1 cellular context compared by ENCODE assay signal in the genomic region with DNA sequence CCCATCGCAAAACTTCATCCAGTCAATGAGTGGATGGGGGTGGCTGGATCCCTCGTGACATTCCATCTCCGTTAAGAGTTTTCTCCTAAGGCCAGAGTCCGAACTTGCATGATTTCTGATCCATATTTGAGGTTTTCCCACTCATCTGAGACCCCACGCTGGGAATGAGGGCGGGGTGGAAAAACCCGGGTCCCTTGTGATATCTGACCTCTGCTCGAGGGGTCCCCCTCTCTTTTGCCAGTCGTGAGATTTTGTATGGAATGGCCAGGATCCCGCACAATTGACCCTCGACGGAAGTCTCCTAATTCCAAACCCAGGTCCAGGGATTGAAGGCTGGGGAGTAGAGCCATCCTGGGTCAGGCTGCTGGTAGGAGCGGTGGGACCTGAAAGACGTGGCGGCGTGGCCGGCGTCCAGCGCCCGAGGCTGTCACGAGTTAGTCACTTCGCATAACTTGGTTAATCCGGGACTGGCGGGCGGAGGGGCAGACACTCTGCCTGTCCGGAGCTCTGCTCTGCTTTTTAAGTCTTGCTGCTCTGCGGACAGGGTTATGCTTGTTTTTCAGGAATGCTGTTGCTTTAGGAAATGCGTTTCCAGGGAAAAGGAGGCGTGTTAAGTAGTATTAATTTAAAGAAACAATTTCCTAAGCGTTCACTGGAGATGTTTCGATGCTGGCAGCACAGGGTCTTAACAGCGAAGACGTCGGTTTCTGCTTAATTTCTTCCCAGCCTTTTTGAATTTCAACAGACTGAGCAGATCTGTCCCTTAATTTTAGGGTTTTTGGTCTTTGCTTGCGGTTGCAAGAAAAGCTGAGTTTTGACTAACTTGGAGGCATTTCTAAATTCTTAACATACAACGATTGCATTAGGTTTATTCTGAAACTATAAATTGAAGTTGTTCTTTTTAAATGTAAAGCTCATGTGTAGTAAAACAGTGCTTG.
TF ChIP-seq lines count a peak whose summit lies in the region.

No MANE protein-coding gene starts in this region.

TF ChIP-seq in HepG2, 621 proteins besides CTCF, POLR2A, EP300 and RAD21 (continued from another document and continues in another):
- TF ChIP-seq ZKSCAN1 (IDR thresholded peaks at IDR 0.05; ENCODE audit: low read length): no peak
- TF ChIP-seq HIVEP1 (CRISPR knock-in tag; IDR thresholded peaks at IDR 0.05): no peak
- no peak for TF ChIP-seq ZFX (CRISPR knock-in tag; IDR thresholded peaks at IDR 0.05; ENCODE audit: low read depth)
- no peak for TF ChIP-seq PCBP2 (optimal IDR thresholded peaks at IDR 0.05; ENCODE audit: low read depth, low read length, poor library complexity, severe bottlenecking)
- TF ChIP-seq, protein P1, sequence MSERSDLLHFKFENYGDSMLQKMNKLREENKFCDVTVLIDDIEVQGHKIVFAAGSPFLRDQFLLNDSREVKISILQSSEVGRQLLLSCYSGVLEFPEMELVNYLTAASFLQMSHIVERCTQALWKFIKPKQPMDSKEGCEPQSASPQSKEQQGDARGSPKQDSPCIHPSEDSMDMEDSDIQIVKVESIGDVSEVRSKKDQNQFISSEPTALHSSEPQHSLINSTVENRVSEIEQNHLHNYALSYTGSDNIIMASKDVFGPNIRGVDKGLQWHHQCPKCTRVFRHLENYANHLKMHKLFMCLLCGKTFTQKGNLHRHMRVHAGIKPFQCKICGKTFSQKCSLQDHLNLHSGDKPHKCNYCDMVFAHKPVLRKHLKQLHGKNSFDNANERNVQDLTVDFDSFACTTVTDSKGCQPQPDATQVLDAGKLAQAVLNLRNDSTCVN (CRISPR knock-in tag; IDR thresholded peaks at IDR 0.05; ENCODE audit: borderline replicate concordance): no peak
- no peak for TF ChIP-seq STAT5B (CRISPR knock-in tag; IDR thresholded peaks at IDR 0.05)
- TF ChIP-seq, protein P2, sequence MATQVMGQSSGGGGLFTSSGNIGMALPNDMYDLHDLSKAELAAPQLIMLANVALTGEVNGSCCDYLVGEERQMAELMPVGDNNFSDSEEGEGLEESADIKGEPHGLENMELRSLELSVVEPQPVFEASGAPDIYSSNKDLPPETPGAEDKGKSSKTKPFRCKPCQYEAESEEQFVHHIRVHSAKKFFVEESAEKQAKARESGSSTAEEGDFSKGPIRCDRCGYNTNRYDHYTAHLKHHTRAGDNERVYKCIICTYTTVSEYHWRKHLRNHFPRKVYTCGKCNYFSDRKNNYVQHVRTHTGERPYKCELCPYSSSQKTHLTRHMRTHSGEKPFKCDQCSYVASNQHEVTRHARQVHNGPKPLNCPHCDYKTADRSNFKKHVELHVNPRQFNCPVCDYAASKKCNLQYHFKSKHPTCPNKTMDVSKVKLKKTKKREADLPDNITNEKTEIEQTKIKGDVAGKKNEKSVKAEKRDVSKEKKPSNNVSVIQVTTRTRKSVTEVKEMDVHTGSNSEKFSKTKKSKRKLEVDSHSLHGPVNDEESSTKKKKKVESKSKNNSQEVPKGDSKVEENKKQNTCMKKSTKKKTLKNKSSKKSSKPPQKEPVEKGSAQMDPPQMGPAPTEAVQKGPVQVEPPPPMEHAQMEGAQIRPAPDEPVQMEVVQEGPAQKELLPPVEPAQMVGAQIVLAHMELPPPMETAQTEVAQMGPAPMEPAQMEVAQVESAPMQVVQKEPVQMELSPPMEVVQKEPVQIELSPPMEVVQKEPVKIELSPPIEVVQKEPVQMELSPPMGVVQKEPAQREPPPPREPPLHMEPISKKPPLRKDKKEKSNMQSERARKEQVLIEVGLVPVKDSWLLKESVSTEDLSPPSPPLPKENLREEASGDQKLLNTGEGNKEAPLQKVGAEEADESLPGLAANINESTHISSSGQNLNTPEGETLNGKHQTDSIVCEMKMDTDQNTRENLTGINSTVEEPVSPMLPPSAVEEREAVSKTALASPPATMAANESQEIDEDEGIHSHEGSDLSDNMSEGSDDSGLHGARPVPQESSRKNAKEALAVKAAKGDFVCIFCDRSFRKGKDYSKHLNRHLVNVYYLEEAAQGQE (IDR thresholded peaks at IDR 0.05; ENCODE audit: borderline replicate concordance in 1 of 2, low read depth in 1 of 2, low read length in 2 of 2): peak in 1 of 2 experiments; percentile 33; a peak in 2 of 4 replicates
- TF ChIP-seq REPIN1 (CRISPR knock-in tag; IDR thresholded peaks at IDR 0.05; ENCODE audit: borderline replicate concordance, low read depth): no peak
- TF ChIP-seq ZNF776 (CRISPR knock-in tag; IDR thresholded peaks at IDR 0.05): peak; percentile 36; the same call in 1 of the 2 replicates
- TF ChIP-seq, protein P3, sequence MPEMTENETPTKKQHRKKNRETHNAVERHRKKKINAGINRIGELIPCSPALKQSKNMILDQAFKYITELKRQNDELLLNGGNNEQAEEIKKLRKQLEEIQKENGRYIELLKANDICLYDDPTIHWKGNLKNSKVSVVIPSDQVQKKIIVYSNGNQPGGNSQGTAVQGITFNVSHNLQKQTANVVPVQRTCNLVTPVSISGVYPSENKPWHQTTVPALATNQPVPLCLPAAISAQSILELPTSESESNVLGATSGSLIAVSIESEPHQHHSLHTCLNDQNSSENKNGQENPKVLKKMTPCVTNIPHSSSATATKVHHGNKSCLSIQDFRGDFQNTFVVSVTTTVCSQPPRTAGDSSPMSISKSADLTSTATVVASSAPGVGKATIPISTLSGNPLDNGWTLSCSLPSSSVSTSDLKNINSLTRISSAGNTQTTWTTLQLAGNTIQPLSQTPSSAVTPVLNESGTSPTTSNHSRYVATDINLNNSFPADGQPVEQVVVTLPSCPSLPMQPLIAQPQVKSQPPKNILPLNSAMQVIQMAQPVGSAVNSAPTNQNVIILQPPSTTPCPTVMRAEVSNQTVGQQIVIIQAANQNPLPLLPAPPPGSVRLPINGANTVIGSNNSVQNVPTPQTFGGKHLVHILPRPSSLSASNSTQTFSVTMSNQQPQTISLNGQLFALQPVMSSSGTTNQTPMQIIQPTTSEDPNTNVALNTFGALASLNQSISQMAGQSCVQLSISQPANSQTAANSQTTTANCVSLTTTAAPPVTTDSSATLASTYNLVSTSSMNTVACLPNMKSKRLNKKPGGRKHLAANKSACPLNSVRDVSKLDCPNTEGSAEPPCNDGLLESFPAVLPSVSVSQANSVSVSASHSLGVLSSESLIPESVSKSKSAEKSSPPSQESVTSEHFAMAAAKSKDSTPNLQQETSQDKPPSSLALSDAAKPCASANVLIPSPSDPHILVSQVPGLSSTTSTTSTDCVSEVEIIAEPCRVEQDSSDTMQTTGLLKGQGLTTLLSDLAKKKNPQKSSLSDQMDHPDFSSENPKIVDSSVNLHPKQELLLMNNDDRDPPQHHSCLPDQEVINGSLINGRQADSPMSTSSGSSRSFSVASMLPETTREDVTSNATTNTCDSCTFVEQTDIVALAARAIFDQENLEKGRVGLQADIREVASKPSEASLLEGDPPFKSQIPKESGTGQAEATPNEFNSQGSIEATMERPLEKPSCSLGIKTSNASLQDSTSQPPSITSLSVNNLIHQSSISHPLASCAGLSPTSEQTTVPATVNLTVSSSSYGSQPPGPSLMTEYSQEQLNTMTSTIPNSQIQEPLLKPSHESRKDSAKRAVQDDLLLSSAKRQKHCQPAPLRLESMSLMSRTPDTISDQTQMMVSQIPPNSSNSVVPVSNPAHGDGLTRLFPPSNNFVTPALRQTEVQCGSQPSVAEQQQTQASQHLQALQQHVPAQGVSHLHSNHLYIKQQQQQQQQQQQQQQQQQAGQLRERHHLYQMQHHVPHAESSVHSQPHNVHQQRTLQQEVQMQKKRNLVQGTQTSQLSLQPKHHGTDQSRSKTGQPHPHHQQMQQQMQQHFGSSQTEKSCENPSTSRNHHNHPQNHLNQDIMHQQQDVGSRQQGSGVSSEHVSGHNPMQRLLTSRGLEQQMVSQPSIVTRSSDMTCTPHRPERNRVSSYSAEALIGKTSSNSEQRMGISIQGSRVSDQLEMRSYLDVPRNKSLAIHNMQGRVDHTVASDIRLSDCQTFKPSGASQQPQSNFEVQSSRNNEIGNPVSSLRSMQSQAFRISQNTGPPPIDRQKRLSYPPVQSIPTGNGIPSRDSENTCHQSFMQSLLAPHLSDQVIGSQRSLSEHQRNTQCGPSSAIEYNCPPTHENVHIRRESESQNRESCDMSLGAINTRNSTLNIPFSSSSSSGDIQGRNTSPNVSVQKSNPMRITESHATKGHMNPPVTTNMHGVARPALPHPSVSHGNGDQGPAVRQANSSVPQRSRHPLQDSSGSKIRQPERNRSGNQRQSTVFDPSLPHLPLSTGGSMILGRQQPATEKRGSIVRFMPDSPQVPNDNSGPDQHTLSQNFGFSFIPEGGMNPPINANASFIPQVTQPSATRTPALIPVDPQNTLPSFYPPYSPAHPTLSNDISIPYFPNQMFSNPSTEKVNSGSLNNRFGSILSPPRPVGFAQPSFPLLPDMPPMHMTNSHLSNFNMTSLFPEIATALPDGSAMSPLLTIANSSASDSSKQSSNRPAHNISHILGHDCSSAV (CRISPR knock-in tag; IDR thresholded peaks at IDR 0.05; ENCODE audit: borderline replicate concordance): no peak
- TF ChIP-seq MAF1 (CRISPR knock-in tag; IDR thresholded peaks at IDR 0.05; ENCODE audit: borderline replicate concordance): no peak
- TF ChIP-seq ZNF205 (CRISPR knock-in tag; IDR thresholded peaks at IDR 0.05): no peak
- no peak for TF ChIP-seq ZNF615 (CRISPR knock-in tag; IDR thresholded peaks at IDR 0.05; ENCODE audit: borderline replicate concordance)
- no peak for TF ChIP-seq KDM6A (CRISPR knock-in tag; IDR thresholded peaks at IDR 0.05; ENCODE audit: low read depth)
- TF ChIP-seq ZNF263 (CRISPR knock-in tag; IDR thresholded peaks at IDR 0.05): no peak
- TF ChIP-seq, protein P4, sequence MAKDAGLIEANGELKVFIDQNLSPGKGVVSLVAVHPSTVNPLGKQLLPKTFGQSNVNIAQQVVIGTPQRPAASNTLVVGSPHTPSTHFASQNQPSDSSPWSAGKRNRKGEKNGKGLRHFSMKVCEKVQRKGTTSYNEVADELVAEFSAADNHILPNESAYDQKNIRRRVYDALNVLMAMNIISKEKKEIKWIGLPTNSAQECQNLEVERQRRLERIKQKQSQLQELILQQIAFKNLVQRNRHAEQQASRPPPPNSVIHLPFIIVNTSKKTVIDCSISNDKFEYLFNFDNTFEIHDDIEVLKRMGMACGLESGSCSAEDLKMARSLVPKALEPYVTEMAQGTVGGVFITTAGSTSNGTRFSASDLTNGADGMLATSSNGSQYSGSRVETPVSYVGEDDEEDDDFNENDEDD (CRISPR knock-in tag; IDR thresholded peaks at IDR 0.05; ENCODE audit: borderline replicate concordance): no peak
- no peak for TF ChIP-seq ZNF460 (CRISPR knock-in tag; IDR thresholded peaks at IDR 0.05; ENCODE audit: borderline replicate concordance)
- TF ChIP-seq, protein P5, sequence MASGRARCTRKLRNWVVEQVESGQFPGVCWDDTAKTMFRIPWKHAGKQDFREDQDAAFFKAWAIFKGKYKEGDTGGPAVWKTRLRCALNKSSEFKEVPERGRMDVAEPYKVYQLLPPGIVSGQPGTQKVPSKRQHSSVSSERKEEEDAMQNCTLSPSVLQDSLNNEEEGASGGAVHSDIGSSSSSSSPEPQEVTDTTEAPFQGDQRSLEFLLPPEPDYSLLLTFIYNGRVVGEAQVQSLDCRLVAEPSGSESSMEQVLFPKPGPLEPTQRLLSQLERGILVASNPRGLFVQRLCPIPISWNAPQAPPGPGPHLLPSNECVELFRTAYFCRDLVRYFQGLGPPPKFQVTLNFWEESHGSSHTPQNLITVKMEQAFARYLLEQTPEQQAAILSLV (CRISPR knock-in tag; IDR thresholded peaks at IDR 0.05; ENCODE audit: borderline replicate concordance): no peak
- TF ChIP-seq, protein P6, sequence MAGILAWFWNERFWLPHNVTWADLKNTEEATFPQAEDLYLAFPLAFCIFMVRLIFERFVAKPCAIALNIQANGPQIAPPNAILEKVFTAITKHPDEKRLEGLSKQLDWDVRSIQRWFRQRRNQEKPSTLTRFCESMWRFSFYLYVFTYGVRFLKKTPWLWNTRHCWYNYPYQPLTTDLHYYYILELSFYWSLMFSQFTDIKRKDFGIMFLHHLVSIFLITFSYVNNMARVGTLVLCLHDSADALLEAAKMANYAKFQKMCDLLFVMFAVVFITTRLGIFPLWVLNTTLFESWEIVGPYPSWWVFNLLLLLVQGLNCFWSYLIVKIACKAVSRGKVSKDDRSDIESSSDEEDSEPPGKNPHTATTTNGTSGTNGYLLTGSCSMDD (CRISPR knock-in tag; IDR thresholded peaks at IDR 0.05): no peak
- TF ChIP-seq ZNF530 (CRISPR knock-in tag; IDR thresholded peaks at IDR 0.05; ENCODE audit: low read depth): no peak
- no peak for TF ChIP-seq ZNF761 (CRISPR knock-in tag; conservative IDR thresholded peaks at IDR 0.05)
- peak; percentile 58; the same call in 1 of the 2 replicates for TF ChIP-seq ZNF317 (CRISPR knock-in tag; IDR thresholded peaks at IDR 0.05)
- TF ChIP-seq BHLHE40 (IDR thresholded peaks at IDR 0.05; ENCODE audit: low read length): no peak
- TF ChIP-seq ZNF326 (CRISPR knock-in tag; IDR thresholded peaks at IDR 0.05; ENCODE audit: borderline replicate concordance): no peak
- TF ChIP-seq MIER2 (CRISPR knock-in tag; IDR thresholded peaks at IDR 0.05): no peak
- TF ChIP-seq ZNF850 (CRISPR knock-in tag; conservative IDR thresholded peaks at IDR 0.05): no peak; the same call in 1 of the 2 replicates
- no peak for TF ChIP-seq KLF12 (CRISPR knock-in tag; IDR thresholded peaks at IDR 0.05; ENCODE audit: borderline replicate concordance)
- TF ChIP-seq ZNF7 (CRISPR knock-in tag; IDR thresholded peaks at IDR 0.05): no peak
- no peak for TF ChIP-seq KLF9 (CRISPR knock-in tag; IDR thresholded peaks at IDR 0.05; ENCODE audit: low read depth)
- TF ChIP-seq SALL2 (CRISPR knock-in tag; IDR thresholded peaks at IDR 0.05): no peak
- no peak for TF ChIP-seq YEATS2 (CRISPR knock-in tag; IDR thresholded peaks at IDR 0.05; ENCODE audit: borderline replicate concordance)
- TF ChIP-seq HNRNPUL1 (IDR thresholded peaks at IDR 0.05; ENCODE audit: low read depth, low read length): no peak
- TF ChIP-seq ZNF468 (CRISPR knock-in tag; IDR thresholded peaks at IDR 0.05): no peak
- TF ChIP-seq FOXP1 (IDR thresholded peaks at IDR 0.05): no peak
- no peak for TF ChIP-seq FOXP1 (CRISPR knock-in tag; IDR thresholded peaks at IDR 0.05)
- no peak for TF ChIP-seq NAIF1 (CRISPR knock-in tag; IDR thresholded peaks at IDR 0.05; ENCODE audit: borderline replicate concordance)
- no peak for TF ChIP-seq ZNF644 (CRISPR knock-in tag; IDR thresholded peaks at IDR 0.05; ENCODE audit: low read depth)
- no peak for TF ChIP-seq NFE2L2 (IDR thresholded peaks at IDR 0.05; ENCODE audit: low read length)
- no peak for TF ChIP-seq SP5 (CRISPR knock-in tag; IDR thresholded peaks at IDR 0.05; ENCODE audit: borderline replicate concordance, low read depth)
- no peak for TF ChIP-seq ADNP (CRISPR knock-in tag; IDR thresholded peaks at IDR 0.05)
- TF ChIP-seq, protein P7, sequence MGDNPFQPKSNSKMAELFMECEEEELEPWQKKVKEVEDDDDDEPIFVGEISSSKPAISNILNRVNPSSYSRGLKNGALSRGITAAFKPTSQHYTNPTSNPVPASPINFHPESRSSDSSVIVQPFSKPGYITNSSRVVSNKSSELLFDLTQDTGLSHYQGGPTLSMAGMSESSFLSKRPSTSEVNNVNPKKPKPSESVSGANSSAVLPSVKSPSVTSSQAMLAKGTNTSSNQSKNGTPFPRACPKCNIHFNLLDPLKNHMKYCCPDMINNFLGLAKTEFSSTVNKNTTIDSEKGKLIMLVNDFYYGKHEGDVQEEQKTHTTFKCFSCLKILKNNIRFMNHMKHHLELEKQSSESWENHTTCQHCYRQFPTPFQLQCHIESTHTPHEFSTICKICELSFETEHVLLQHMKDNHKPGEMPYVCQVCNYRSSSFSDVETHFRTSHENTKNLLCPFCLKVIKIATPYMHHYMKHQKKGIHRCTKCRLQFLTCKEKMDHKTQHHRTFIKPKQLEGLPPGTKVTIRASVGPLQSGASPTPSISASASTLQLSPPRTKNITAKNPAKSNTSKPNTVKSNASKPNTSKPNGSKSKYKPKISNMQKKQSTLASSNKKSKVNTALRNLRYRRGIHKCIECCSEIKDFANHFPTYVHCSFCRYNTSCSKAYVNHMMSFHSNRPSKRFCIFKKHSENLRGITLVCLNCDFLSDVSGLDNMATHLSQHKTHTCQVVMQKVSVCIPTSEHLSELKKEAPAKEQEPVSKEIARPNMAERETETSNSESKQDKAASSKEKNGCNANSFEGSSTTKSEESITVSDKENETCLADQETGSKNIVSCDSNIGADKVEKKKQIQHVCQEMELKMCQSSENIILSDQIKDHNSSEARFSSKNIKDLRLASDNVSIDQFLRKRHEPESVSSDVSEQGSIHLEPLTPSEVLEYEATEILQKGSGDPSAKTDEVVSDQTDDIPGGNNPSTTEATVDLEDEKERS (CRISPR knock-in tag; IDR thresholded peaks at IDR 0.05): no peak
